Comparison of ENCODE assay signal across 8 cellular contexts in the genomic region with DNA sequence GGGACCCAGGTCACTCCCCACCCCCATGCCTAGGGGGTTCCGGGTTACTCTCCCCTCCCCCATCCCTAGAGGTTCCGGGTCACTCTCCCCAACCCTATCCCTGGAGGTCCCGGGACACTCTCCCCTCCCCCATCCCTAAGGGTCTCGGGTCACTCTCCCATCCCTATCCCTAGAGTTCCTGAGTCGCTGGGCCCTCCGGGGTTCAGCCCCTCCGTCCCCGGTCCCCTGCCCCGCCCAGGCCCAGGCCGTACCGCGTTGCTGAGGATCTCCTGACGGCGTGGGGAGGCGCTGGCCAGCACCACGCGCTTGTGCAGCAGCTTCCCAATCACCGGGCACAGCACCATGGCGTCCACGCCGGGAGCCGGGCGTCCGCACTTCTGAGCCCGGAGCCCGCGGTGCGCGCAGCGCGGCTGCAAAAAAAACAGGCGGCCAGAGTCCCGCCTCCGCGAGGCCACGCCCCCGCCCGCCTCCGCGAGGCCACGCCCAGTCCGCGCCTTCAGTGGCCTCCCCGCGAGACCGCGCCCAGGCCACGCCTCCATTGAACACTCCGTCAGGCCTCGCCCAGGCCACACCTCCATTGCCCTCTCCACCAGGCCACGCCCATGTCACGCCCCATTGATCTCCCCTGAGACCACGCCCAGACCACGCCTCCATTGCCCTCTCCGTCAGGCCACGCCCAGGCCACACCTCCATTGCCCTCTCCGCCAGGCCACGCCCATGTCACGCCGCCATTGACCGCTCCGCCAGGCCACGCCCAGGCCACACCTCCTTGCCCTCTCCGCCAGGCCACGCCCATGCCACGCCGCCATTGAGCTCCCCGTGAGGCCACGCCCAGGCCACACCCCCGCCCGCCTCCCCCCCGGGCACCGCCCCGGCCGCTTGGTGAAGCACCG. TPM values are rescaled to one million over a fixed set of nuclear protein-coding genes. Genes with fewer than 3 reads are reported as not detected.
DNase-seq lines count a peak whose midpoint lies in the region; ATAC-seq and TF ChIP-seq lines count a peak whose summit lies in the region.

A gene with protein sequence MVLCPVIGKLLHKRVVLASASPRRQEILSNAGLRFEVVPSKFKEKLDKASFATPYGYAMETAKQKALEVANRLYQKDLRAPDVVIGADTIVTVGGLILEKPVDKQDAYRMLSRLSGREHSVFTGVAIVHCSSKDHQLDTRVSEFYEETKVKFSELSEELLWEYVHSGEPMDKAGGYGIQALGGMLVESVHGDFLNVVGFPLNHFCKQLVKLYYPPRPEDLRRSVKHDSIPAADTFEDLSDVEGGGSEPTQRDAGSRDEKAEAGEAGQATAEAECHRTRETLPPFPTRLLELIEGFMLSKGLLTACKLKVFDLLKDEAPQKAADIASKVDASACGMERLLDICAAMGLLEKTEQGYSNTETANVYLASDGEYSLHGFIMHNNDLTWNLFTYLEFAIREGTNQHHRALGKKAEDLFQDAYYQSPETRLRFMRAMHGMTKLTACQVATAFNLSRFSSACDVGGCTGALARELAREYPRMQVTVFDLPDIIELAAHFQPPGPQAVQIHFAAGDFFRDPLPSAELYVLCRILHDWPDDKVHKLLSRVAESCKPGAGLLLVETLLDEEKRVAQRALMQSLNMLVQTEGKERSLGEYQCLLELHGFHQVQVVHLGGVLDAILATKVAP (minus strand): TSS at position 413 of the 893 bp plus-strand sequence. CDS start 69 bp downstream, at position 344.

- peak; percentile 76 for ATAC-seq in GM19452 (IDR thresholded peaks at IDR 0.05; ENCODE audit: unreplicated experiment)

- peaks cover 24% of the 10 kb centered on the region for H3K36me3 Mint-ChIP-seq in activated CD4-positive, alpha-beta memory T cell treated with anti-CD3 and anti-CD28 coated beads, Interleukin-2, amount 10 ng/mL, durations not matched to agents 7 days and 5 days (ENCODE audit: low read depth)
- H3K36me3 Mint-ChIP-seq in endodermal cell (ENCODE audit: low read depth): peaks cover 24% of the 10 kb centered on the region

- peaks cover 41% of the 10 kb centered on the region for H3K4me1 Mint-ChIP-seq in activated CD4-positive, alpha-beta memory T cell treated with anti-CD3 and anti-CD28 coated beads, Interleukin-2, amount 10 ng/mL, durations not matched to agents 7 days and 5 days
- no peaks in the 10 kb centered on the region for H3K4me1 Mint-ChIP-seq in endodermal cell

- H3K9ac ChIP-seq in endodermal cell (ENCODE audit: extremely low read depth, low read length, poor library complexity, severe bottlenecking): peak within 1 kb of the TSS; percentile 87

- H3K4me3 Mint-ChIP-seq in activated CD4-positive, alpha-beta memory T cell treated with anti-CD3 and anti-CD28 coated beads, Interleukin-2, amount 10 ng/mL, durations not matched to agents 7 days and 5 days: peak within 1 kb of the TSS; percentile 83
- H3K4me3 Mint-ChIP-seq in endodermal cell: peak within 1 kb of the TSS; percentile 81

- peaks cover 20% of the 10 kb centered on the region for H3K36me3 ChIP-seq in endodermal cell (ENCODE audit: control insufficient read depth, insufficient read depth, low read length)

- peaks cover 27% of the 10 kb centered on the region for H3K9me3 ChIP-seq in endodermal cell (ENCODE audit: control insufficient read depth, low read length)

- H3K4me1 ChIP-seq in endodermal cell (ENCODE audit: control insufficient read depth, insufficient read depth, low read length): no peaks in the 10 kb centered on the region

- WGBS in endodermal cell (ENCODE audit: insufficient coverage in 1 of 2, insufficient read length in 1 of 2), 2 experiments: 0 to 1% methylated on average over 25 to 75 of the region's 76 CpGs

- H3K27ac ChIP-seq in endodermal cell (ENCODE audit: low read depth, low read length): peak within 1 kb of the TSS; percentile 70

- peaks cover 21% of the 10 kb centered on the region for H3K9me3 Mint-ChIP-seq in activated CD4-positive, alpha-beta memory T cell treated with anti-CD3 and anti-CD28 coated beads, Interleukin-2, amount 10 ng/mL, durations not matched to agents 7 days and 5 days
- peaks cover 24% of the 10 kb centered on the region for H3K9me3 Mint-ChIP-seq in endodermal cell

- CTCF ChIA-PET in activated CD4-positive, alpha-beta memory T cell treated with anti-CD3 and anti-CD28 coated beads, Interleukin-2, amount 10 ng/mL, durations not matched to agents 7 days and 5 days (lab: Charles Lee): no interaction called here

- no peaks in the 10 kb centered on the region for H3K27me3 ChIP-seq in endodermal cell (ENCODE audit: control insufficient read depth, insufficient read depth, low read length, poor library complexity, severe bottlenecking)

- no peak for TF ChIP-seq CTCF in endodermal cell (conservative IDR thresholded peaks at IDR 0.05)

- H3K27ac Mint-ChIP-seq in activated CD4-positive, alpha-beta memory T cell treated with anti-CD3 and anti-CD28 coated beads, Interleukin-2, amount 10 ng/mL, durations not matched to agents 7 days and 5 days: peak within 1 kb of the TSS; percentile 95
- H3K27ac Mint-ChIP-seq in endodermal cell: peak within 1 kb of the TSS; percentile 89

- H3K4me3 ChIP-seq in endodermal cell (ENCODE audit: low read length): peak within 1 kb of the TSS; percentile 92

- DNase-seq in AG20443 (ENCODE audit: low spot score) (peak; percentile 98), HPDE6-E6E7 (ENCODE audit: extremely low spot score) (peak; percentile 57), endodermal cell (peak; percentile 100), middle frontal gyrus (ENCODE audit: extremely low spot score, low spot score) (peak; percentile 96), GDM1 (lab: John Stamatoyannopoulos, UW) (no peak)
- peak; percentile 100 for DNase-seq in activated CD4-positive, alpha-beta memory T cell treated with anti-CD3 and anti-CD28 coated beads, Interleukin-2, amount 10 ng/mL, durations not matched to agents 7 days and 5 days
- DNase-seq in stimulated activated CD8-positive, alpha-beta memory T cell treated with anti-CD3 and anti-CD28 coated beads, Interleukin-4, amount 100 ng/mL, for 1 hour (ENCODE audit: low read depth in 2 of 2, low spot score in 1 of 2): peak; percentile 100

- POLR2A ChIA-PET in activated CD4-positive, alpha-beta memory T cell treated with anti-CD3 and anti-CD28 coated beads, Interleukin-2, amount 10 ng/mL, durations not matched to agents 7 days and 5 days (lab: Charles Lee): no interaction called here

- no peaks in the 10 kb centered on the region for H3K27me3 Mint-ChIP-seq in activated CD4-positive, alpha-beta memory T cell treated with anti-CD3 and anti-CD28 coated beads, Interleukin-2, amount 10 ng/mL, durations not matched to agents 7 days and 5 days
- peaks cover 4% of the 10 kb centered on the region for H3K27me3 Mint-ChIP-seq in endodermal cell (ENCODE audit: insufficient read depth)

RNA-seq across cellular contexts. Expression of the gene that starts here (rescaled TPM):
- total RNA-seq in activated CD4-positive, alpha-beta memory T cell treated with anti-CD3 and anti-CD28 coated beads, Interleukin-2, amount 10 ng/mL, durations not matched to agents 7 days and 5 days: 10 to 100 TPM; 62.2 to 63.3 TPM
- total RNA-seq in endodermal cell: 10 to 100 TPM; 46.7 to 80.9 TPM
- 48.3 TPM for polyA plus RNA-seq in endodermal cell (2013, experiment 1 of 2)
- polyA plus RNA-seq in endodermal cell (2013, experiment 2 of 2): 43.1 TPM
